ENCODE assay signal across 8 cellular contexts in genomic region chr5:57298985-57299491, GRCh38.
DNase-seq lines count a peak whose midpoint lies in the region; ATAC-seq and TF ChIP-seq lines count a peak whose summit lies in the region.

No MANE protein-coding gene starts in this region.

- peaks cover 35% of the 10 kb centered on the region for H3K4me1 Mint-ChIP-seq in activated naive CD8-positive, alpha-beta T cell (ENCODE audit: low read depth)

- H3K9me3 Mint-ChIP-seq in activated naive CD8-positive, alpha-beta T cell (ENCODE audit: low read depth), result no peaks in the 10 kb centered on the region

- no peaks in the 10 kb centered on the region for H3K27me3 Mint-ChIP-seq in activated naive CD8-positive, alpha-beta T cell

- H3K9me3 ChIP-seq in prostate gland, result no peaks in the 10 kb centered on the region

- no peaks in the 10 kb centered on the region for H3K36me3 ChIP-seq in prostate gland

- no peaks in the 10 kb centered on the region for H3K27me3 ChIP-seq in prostate gland (replicated peaks; ENCODE audit: insufficient read depth)

- H3K36me3 Mint-ChIP-seq in activated naive CD8-positive, alpha-beta T cell, result no peaks in the 10 kb centered on the region

- no peak overlapping the region for H3K27ac ChIP-seq in 22Rv1
- no peak overlapping the region for H3K27ac ChIP-seq in prostate gland

- H3K4me1 ChIP-seq in prostate gland (replicated peaks), result no peaks in the 10 kb centered on the region

- peak overlapping the region; percentile 72 for H3K4me3 Mint-ChIP-seq in activated naive CD8-positive, alpha-beta T cell

- H3K27ac Mint-ChIP-seq in activated naive CD8-positive, alpha-beta T cell, result no peak overlapping the region

- peak; percentile 10; the same call in 1 of the 2 replicates for TF ChIP-seq CTCF in 22Rv1 (IDR thresholded peaks at IDR 0.05)
- peak; percentile 55 for TF ChIP-seq CTCF in GM12865 (IDR thresholded peaks at IDR 0.05; ENCODE audit: insufficient read depth, low read depth, low read length, missing control alignments)
- peak; percentile 39 to 67 (median 64) for TF ChIP-seq CTCF in prostate gland (IDR thresholded peaks at IDR 0.05)

- no peak for ATAC-seq in HG03097 (IDR thresholded peaks at IDR 0.05; ENCODE audit: low FRiP score, unreplicated experiment)

- WGBS in prostate gland, result 69% methylated on average over 15 of the region's 15 CpGs

- DNase-seq in GM12865 (ENCODE audit: low read depth) (peak; percentile 76), KBM-7 (peak; percentile 90), SHP77 treated with DMSO at 0.1 percent for 48 hours (lab: John Stamatoyannopoulos, UW) (peak; percentile 49), head of caudate nucleus (peak in 29 of 42 donors; percentile 5 to 75 (median 45)), prostate gland (ENCODE audit: low spot score) (peak; percentile 5)

- intact Hi-C loops in head of caudate nucleus (cut with DNase I), result loop anchor here (1.0 kb wide), 1 partner anchor 1162 kb away; no protein-coding TSS in a partner anchor
- intact Hi-C loops in prostate gland (cut with DNase I), result loop anchor here (2.0 to 5.0 kb wide), 2 partner anchors 478 to 1162 kb away; partner anchors contain the start of gene PLK2

- in situ Hi-C loops in KBM-7 (cut with MboI; ENCODE audit: low pct_unique_long_range_greater_than_20kb, low sequenced_read_pairs), result no loop called here

- peak overlapping the region; percentile 1 for H3K4me3 ChIP-seq in GM12865 (ENCODE audit: low read depth, low read length)
- no peak overlapping the region for H3K4me3 ChIP-seq in prostate gland

- TF ChIP-seq POLR2A in prostate gland (IDR thresholded peaks at IDR 0.05), result no peak

Comparison
In these comparisons a context has a peak if more than half of its experiments do, and no peak if none do; other contexts are left out.
1. CTCF ChIP-seq: peak in every context shown above with its lines; median percentile 64 in prostate gland; 55 in GM12865; 10 in 22Rv1.
2. DNase-seq: peak in every context shown above with its lines; median percentile 90 in KBM-7; 76 in GM12865; 49 in SHP77 treated with DMSO at 0.1 percent for 48 hours; 45 in head of caudate nucleus; 5 in prostate gland.